34 cellular contexts compared by ENCODE assay signal in genomic region chr5:54094706-54095105, GRCh38.
"Had no signal": no experiment of that assay in that cellular context is flagged by ENCODE, and none has a peak within 500 bp of the region (broad histone marks: within the 10 kb centered on the region; RNA-seq: fewer than 3 reads in every experiment).

No MANE protein-coding gene starts in this region.

- H3K36me3 ChIP-seq: adrenal gland, cardiac muscle cell, colonic mucosa, heart left ventricle, left ventricle myocardium inferior, pancreas had no signal

- H3K9me3 ChIP-seq: adrenal gland, colonic mucosa, heart left ventricle, left ventricle myocardium inferior, mucosa of descending colon, pancreas, psoas muscle, testis had no signal

- ATAC-seq: heart left ventricle, mucosa of descending colon, pancreas, psoas muscle had no signal

- H3K9me3 Mint-ChIP-seq: activated CD4-positive, alpha-beta memory T cell treated with anti-CD3 and anti-CD28 coated beads for 36 hours; activated CD4-positive, alpha-beta T cell treated with anti-CD3 and anti-CD28 coated beads, Interleukin-2, amount 10 ng/mL, durations not matched to agents 24 days and 14 days; activated naive CD4-positive, alpha-beta T cell treated with anti-CD3 and anti-CD28 coated beads for 36 hours; activated naive CD8-positive, alpha-beta T cell treated with anti-CD3 and anti-CD28 coated beads for 36 hours; activated T-helper 1 cell treated with anti-CD3 and anti-CD28 coated beads, Interleukin-12 subunit alpha, Interleukin-12 subunit beta, Interleukin-2, Interleukin-4 antibody, amounts not matched to agents 30 ng/mL and 10 ng/mL and 1 ng/mL, durations not matched to agents 14 hours and 24 hours and 36 hours; brain; nephron; T-helper 1 cell treated with Interleukin-12 subunit alpha and Interleukin-12 subunit beta and Interleukin-4 antibody, amounts not matched to agents 30 μg/mL and 1 μg/mL, for 36 hours had no signal

- H3K4me1 Mint-ChIP-seq: activated CD4-positive, alpha-beta T cell treated with anti-CD3 and anti-CD28 coated beads, Interleukin-2, amount 10 ng/mL, durations not matched to agents 24 days and 14 days; activated naive CD8-positive, alpha-beta T cell treated with anti-CD3 and anti-CD28 coated beads for 36 hours had no signal

- H3K27me3 Mint-ChIP-seq: activated CD4-positive, alpha-beta memory T cell treated with anti-CD3 and anti-CD28 coated beads for 36 hours; activated CD4-positive, alpha-beta T cell treated with anti-CD3 and anti-CD28 coated beads, Interleukin-2, amount 10 ng/mL, durations not matched to agents 24 days and 14 days; activated naive CD8-positive, alpha-beta T cell treated with anti-CD3 and anti-CD28 coated beads for 36 hours; brain had no signal

- H3K4me3 ChIP-seq: adrenal gland, cardiac muscle cell, colonic mucosa, dorsolateral prefrontal cortex, heart left ventricle, left ventricle myocardium inferior, lung, mucosa of descending colon, pancreas, psoas muscle, testis had no signal

- DNase-seq: activated CD4-positive, alpha-beta memory T cell treated with anti-CD3 and anti-CD28 coated beads for 36 hours; activated CD4-positive, alpha-beta T cell treated with anti-CD3 and anti-CD28 coated beads, Interleukin-2, amount 10 ng/mL, durations not matched to agents 24 days and 14 days; activated CD8-positive, alpha-beta memory T cell treated with anti-CD3 and anti-CD28 coated beads, Interleukin-2, amount 50 U/mL, for 4 hours; activated effector memory CD4-positive, alpha-beta T cell treated with anti-CD3 and anti-CD28 coated beads, Interleukin-2, amount 50 U/mL, for 16 hours; activated naive CD4-positive, alpha-beta T cell treated with anti-CD3 and anti-CD28 coated beads for 36 hours; activated naive CD8-positive, alpha-beta T cell treated with anti-CD3 and anti-CD28 coated beads for 36 hours; activated T-cell treated with anti-CD3 and anti-CD28 coated beads, Interleukin-2, amount 50 U/mL, for 1 hour; adrenal gland; aorta; cerebellar nuclear complex; colonic mucosa; dorsolateral prefrontal cortex; effector memory CD4-positive, alpha-beta T cell; erythroblast; heart left ventricle; left ventricle myocardium inferior; mucosa of descending colon; pancreas; psoas muscle; stimulated activated CD4-positive, alpha-beta T cell treated with anti-CD3 and anti-CD28 coated beads, Interleukin-15, amount 100 ng/mL, for 24 hours; stimulated activated CD4-positive, alpha-beta T cell treated with anti-CD3 and anti-CD28 coated beads, Interleukin-2, amount 100 ng/mL, for 24 hours; stimulated activated naive CD4-positive, alpha-beta T cell; T-helper 9 cell; testis; trophoblast cell had no signal

- H3K4me3 Mint-ChIP-seq: activated CD4-positive, alpha-beta memory T cell treated with anti-CD3 and anti-CD28 coated beads for 36 hours; activated CD4-positive, alpha-beta T cell treated with anti-CD3 and anti-CD28 coated beads, Interleukin-2, amount 10 ng/mL, durations not matched to agents 24 days and 14 days; activated naive CD4-positive, alpha-beta T cell treated with anti-CD3 and anti-CD28 coated beads for 36 hours; activated naive CD8-positive, alpha-beta T cell treated with anti-CD3 and anti-CD28 coated beads for 36 hours; activated T-helper 1 cell treated with anti-CD3 and anti-CD28 coated beads, Interleukin-12 subunit alpha, Interleukin-12 subunit beta, Interleukin-2, Interleukin-4 antibody, amounts not matched to agents 30 ng/mL and 10 ng/mL and 1 ng/mL, durations not matched to agents 14 hours and 24 hours and 36 hours; brain; nephron; T-helper 1 cell treated with Interleukin-12 subunit alpha and Interleukin-12 subunit beta and Interleukin-4 antibody, amounts not matched to agents 30 μg/mL and 1 μg/mL, for 36 hours had no signal

- H3K27me3 ChIP-seq: adrenal gland, cardiac muscle cell, colonic mucosa, dorsolateral prefrontal cortex, heart left ventricle, pancreas, testis had no signal

- H3K27ac ChIP-seq: adrenal gland, cardiac muscle cell, colonic mucosa, dorsolateral prefrontal cortex, heart left ventricle, left ventricle myocardium inferior, pancreas, psoas muscle, testis, VCaP had no signal

- H3K4me1 ChIP-seq: adrenal gland, colonic mucosa, pancreas, psoas muscle, testis had no signal

- H3K27ac Mint-ChIP-seq: activated CD4-positive, alpha-beta memory T cell treated with anti-CD3 and anti-CD28 coated beads for 36 hours; activated CD4-positive, alpha-beta T cell treated with anti-CD3 and anti-CD28 coated beads, Interleukin-2, amount 10 ng/mL, durations not matched to agents 24 days and 14 days; activated naive CD4-positive, alpha-beta T cell treated with anti-CD3 and anti-CD28 coated beads for 36 hours; activated naive CD8-positive, alpha-beta T cell treated with anti-CD3 and anti-CD28 coated beads for 36 hours; brain; nephron; T-helper 1 cell treated with Interleukin-12 subunit alpha and Interleukin-12 subunit beta and Interleukin-4 antibody, amounts not matched to agents 30 μg/mL and 1 μg/mL, for 36 hours had no signal

- H3K36me3 Mint-ChIP-seq: activated naive CD8-positive, alpha-beta T cell treated with anti-CD3 and anti-CD28 coated beads for 36 hours; brain had no signal

- FAIRE-seq: TTC549, urothelium cell line had no signal
